ENCODE assay signal across 26 cellular contexts in genomic region chr13:96391606-96392005, GRCh38.
"Had no signal": no experiment of that assay in that cellular context is flagged by ENCODE, and none has a peak within 500 bp of the region (broad histone marks: within the 10 kb centered on the region; RNA-seq: fewer than 3 reads in every experiment).

No MANE protein-coding gene starts in this region.

- H3K4me3 ChIP-seq: pancreas, prostate gland, right lobe of liver, sigmoid colon, stomach, thoracic aorta, thyroid gland, tibial nerve, upper lobe of right lung, uterus had no signal

- H3K27me3 ChIP-seq: neutrophil, pancreas, right lobe of liver, sigmoid colon, stomach, thyroid gland, tibial nerve, upper lobe of right lung, uterus had no signal

- H3K9me3 ChIP-seq: neutrophil, pancreas, prostate gland, right lobe of liver, sigmoid colon, stomach, thoracic aorta, thyroid gland, tibial nerve, upper lobe of right lung, uterus had no signal

- H3K36me3 Mint-ChIP-seq: naive thymus-derived CD4-positive, alpha-beta T cell; natural killer cell; stimulated activated effector memory CD8-positive, alpha-beta T cell treated with anti-CD3 and anti-CD28 coated beads, Interleukin-12 subunit alpha, Interleukin-12 subunit beta, amount 100 ng/mL, for 72 hours; stimulated activated naive B cell treated with anti-CD40 and anti-IgM and Interleukin-4, amounts not matched to agents 10 μg/mL and 1 μg/mL and 100 μg/mL, for 72 hours had no signal

- H3K27me3 Mint-ChIP-seq: stimulated activated naive B cell treated with anti-CD40 and anti-IgM and Interleukin-4, amounts not matched to agents 10 μg/mL and 1 μg/mL and 100 μg/mL, for 72 hours; stimulated activated naive CD8-positive, alpha-beta T cell treated with anti-CD3 and anti-CD28 coated beads, Interleukin-15, Interleukin-2, amounts not matched to agents 100 ng/mL and 50 ng/mL, for 24 hours had no signal

- H3K4me1 ChIP-seq: pancreas, prostate gland, right lobe of liver, sigmoid colon, stomach, thyroid gland, tibial nerve, upper lobe of right lung, uterus had no signal

- H3K4me1 Mint-ChIP-seq: naive thymus-derived CD4-positive, alpha-beta T cell; natural killer cell; nephron; neural crest cell; stimulated activated effector memory CD8-positive, alpha-beta T cell treated with anti-CD3 and anti-CD28 coated beads, Interleukin-12 subunit alpha, Interleukin-12 subunit beta, amount 100 ng/mL, for 72 hours; stimulated activated naive B cell treated with anti-CD40 and anti-IgM and Interleukin-4, amounts not matched to agents 10 μg/mL and 1 μg/mL and 100 μg/mL, for 72 hours had no signal

- H3K4me3 Mint-ChIP-seq: naive thymus-derived CD4-positive, alpha-beta T cell; natural killer cell; nephron; neural crest cell; stimulated activated effector memory CD8-positive, alpha-beta T cell treated with anti-CD3 and anti-CD28 coated beads, Interleukin-12 subunit alpha, Interleukin-12 subunit beta, amount 100 ng/mL, for 72 hours; stimulated activated naive B cell treated with anti-CD40 and anti-IgM and Interleukin-4, amounts not matched to agents 10 μg/mL and 1 μg/mL and 100 μg/mL, for 72 hours; stimulated activated naive CD8-positive, alpha-beta T cell treated with anti-CD3 and anti-CD28 coated beads, Interleukin-15, Interleukin-2, amounts not matched to agents 100 ng/mL and 50 ng/mL, for 24 hours had no signal

- H3K27ac Mint-ChIP-seq: naive thymus-derived CD4-positive, alpha-beta T cell; natural killer cell; nephron; stimulated activated effector memory CD8-positive, alpha-beta T cell treated with anti-CD3 and anti-CD28 coated beads, Interleukin-12 subunit alpha, Interleukin-12 subunit beta, amount 100 ng/mL, for 72 hours; stimulated activated naive B cell treated with anti-CD40 and anti-IgM and Interleukin-4, amounts not matched to agents 10 μg/mL and 1 μg/mL and 100 μg/mL, for 72 hours; stimulated activated naive CD8-positive, alpha-beta T cell treated with anti-CD3 and anti-CD28 coated beads, Interleukin-15, Interleukin-2, amounts not matched to agents 100 ng/mL and 50 ng/mL, for 24 hours had no signal

- H3K27ac ChIP-seq: neutrophil, pancreas, prostate gland, right lobe of liver, sigmoid colon, stomach, thoracic aorta, thyroid gland, tibial nerve, upper lobe of right lung, uterus had no signal

- FAIRE-seq: pancreas, small intestine had no signal

- H3K9me3 Mint-ChIP-seq: neural crest cell had no signal

- H3K36me3 ChIP-seq: neutrophil, pancreas, prostate gland, right lobe of liver, sigmoid colon, stomach, thoracic aorta, thyroid gland, tibial nerve, upper lobe of right lung, uterus had no signal

- DNase-seq: naive thymus-derived CD4-positive, alpha-beta T cell; natural killer cell; pancreas; right cardiac atrium; right lobe of liver; sigmoid colon; small intestine; stimulated activated CD4-positive, alpha-beta T cell treated with anti-CD3 and anti-CD28 coated beads, Interleukin-15, amount 100 ng/mL, for 24 hours; stimulated activated CD4-positive, alpha-beta T cell treated with anti-CD3 and anti-CD28 coated beads, Interleukin-2, amount 100 ng/mL, for 24 hours; stimulated activated CD4-positive, alpha-beta T cell treated with anti-CD3 and anti-CD28 coated beads, Interleukin-2, amount 100 ng/mL, for 48 hours; stimulated activated CD4-positive, alpha-beta T cell treated with anti-CD3 and anti-CD28 coated beads, Interleukin-4, amount 100 ng/mL, for 24 hours; stimulated activated naive B cell treated with anti-CD40 and anti-IgM and Interleukin-4, amounts not matched to agents 10 μg/mL and 1 μg/mL and 100 μg/mL, for 72 hours; stimulated activated naive CD4-positive, alpha-beta T cell treated with Interleukin-2 at 50 U/mL for 16 hours; stomach; thyroid gland; trophoblast cell; upper lobe of right lung; uterus had no signal

- ATAC-seq: naive thymus-derived CD4-positive, alpha-beta T cell; natural killer cell; pancreas; right cardiac atrium; right lobe of liver; stimulated activated effector memory CD8-positive, alpha-beta T cell treated with anti-CD3 and anti-CD28 coated beads, Interleukin-12 subunit alpha, Interleukin-12 subunit beta, amount 100 ng/mL, for 72 hours; stimulated activated naive B cell treated with anti-CD40 and anti-IgM and Interleukin-4, amounts not matched to agents 10 μg/mL and 1 μg/mL and 100 μg/mL, for 72 hours; upper lobe of right lung had no signal
